ENCODE assay signal across 8 cellular contexts in the genomic region with DNA sequence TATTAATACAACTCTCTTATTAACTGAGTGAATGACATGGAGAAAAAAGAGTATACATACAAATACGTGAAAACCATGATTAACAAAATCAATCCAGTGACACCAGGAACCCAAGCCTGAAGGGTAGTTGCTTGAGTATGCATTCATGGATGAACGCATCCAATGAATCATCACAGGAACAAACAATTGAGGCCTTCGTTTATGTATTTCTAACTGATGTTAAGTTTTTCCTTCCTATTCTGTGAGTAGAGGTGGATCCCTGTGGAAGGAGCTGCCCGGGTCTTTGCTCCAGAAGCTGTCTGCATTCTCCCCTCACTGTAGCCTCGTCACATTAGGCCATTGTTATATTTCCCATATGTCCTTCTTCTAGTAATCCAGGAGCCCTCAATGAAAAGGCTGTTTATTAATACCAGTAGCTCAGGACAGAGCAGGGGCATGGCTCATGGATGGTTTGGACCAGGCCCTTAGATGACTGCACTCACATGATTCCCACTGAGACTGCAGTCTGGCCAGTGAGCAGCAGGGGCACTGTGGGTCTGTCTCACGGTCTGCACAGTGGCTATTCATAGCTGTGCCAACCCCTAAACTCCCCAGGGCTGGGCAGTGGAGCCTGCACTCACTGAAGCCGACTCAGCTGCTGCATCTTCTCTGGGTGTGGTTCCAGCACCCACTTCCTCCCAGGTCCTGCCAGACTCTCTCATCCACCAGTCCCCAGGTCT.
DNase-seq lines count a peak whose midpoint lies in the region; ATAC-seq and TF ChIP-seq lines count a peak whose summit lies in the region.

No MANE protein-coding gene starts in this region.

- DNase-seq in AG04450 (ENCODE audit: low read depth, low spot score) (peak; percentile 26), GM04503 (ENCODE audit: low read depth) (peak; percentile 34), H4 (ENCODE audit: low spot score) (peak; percentile 62), globus pallidus (ENCODE audit: low spot score) (peak; percentile 68), putamen (ENCODE audit: low spot score) (peak; percentile 45)
- peak; percentile 25 for DNase-seq in Jurkat, Clone E6-1 (ENCODE audit: low read depth, low spot score)
- DNase-seq in activated CD4-positive, alpha-beta T cell treated with anti-CD3 and anti-CD28 coated beads, Interleukin-2, amount 50 U/mL, for 48 hours: peak; percentile 50 to 63

- no peaks in the 10 kb centered on the region; the same call in 1 of the 2 replicates for H3K9me3 ChIP-seq in AG04450 (ENCODE audit: control insufficient read depth, insufficient read depth, low read length)

- peak overlapping the region; percentile 96 for H3K27ac ChIP-seq in AG04450 (ENCODE audit: low read depth, low read length)

- no peak for ATAC-seq in HG02970 (IDR thresholded peaks at IDR 0.05; ENCODE audit: low FRiP score, unreplicated experiment)

- no peak overlapping the region for H3K4me3 ChIP-seq in AG04450 (ENCODE audit: low read depth, low read length)
- no peak overlapping the region for H3K4me3 ChIP-seq in Jurkat, Clone E6-1 (ENCODE audit: low read length)

- CTCF ChIA-PET in AG04450 (lab: Charles Lee): interaction anchor here (0.6 to 2.8 kb wide), 21 partner anchors 8 to 138 kb away, joined by 3 to 16 read pairs (median 5); no protein-coding TSS in a partner anchor

- peak; percentile 67 for TF ChIP-seq CTCF in AG04450 (IDR thresholded peaks at IDR 0.05; ENCODE audit: low read depth, low read length)

- POLR2A ChIA-PET in AG04450 (lab: Yijun Ruan, JAX): interaction anchor here (0.7 to 0.9 kb wide), 2 partner anchors 9 to 16 kb away, joined by 3 read pairs; no protein-coding TSS in a partner anchor

- no peaks in the 10 kb centered on the region for H3K27me3 ChIP-seq in AG04450 (ENCODE audit: control insufficient read depth, insufficient read depth, low read length)
